ENCODE assay signal across 1 cellular context in the genomic region with DNA sequence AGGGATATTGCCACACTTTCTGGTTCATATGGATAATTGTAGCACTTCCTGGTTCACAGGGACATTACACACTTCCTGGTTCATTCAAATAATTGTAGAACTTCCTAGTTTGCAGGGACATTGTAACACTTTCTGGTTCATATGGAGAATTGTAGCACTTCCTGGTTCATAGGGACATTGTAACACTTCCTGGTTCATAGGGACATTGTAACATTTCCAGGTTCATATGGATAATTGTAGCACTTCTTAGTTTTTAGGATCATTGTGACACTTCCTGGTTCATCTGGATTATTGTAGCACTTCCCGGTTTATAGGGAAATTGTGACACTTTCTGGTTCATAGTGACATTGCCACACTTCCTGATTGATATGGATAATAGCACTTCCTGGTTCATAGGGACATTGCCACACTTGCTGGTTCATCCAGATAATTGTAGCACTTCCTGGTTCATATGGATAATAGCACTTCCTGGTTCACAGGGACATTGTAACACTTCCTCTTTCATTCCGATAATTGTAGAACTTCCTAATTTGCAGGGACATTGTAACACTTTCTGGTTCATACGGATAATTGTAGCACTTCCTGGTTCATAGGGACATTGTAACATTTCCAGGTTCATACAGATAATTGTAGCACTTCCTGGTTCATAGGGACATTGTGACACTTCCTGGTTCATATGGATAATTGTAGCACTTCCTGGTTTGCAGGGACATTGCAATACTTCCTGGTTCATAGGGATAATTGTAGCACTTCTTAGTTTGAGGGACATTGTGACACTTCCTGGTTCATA.
TF ChIP-seq lines count a peak whose summit lies in the region.

No MANE protein-coding gene starts in this region.

TF ChIP-seq in neural cell, 6 proteins besides CTCF, POLR2A, EP300 and RAD21 (continued from another document):
- TF ChIP-seq, protein P1, sequence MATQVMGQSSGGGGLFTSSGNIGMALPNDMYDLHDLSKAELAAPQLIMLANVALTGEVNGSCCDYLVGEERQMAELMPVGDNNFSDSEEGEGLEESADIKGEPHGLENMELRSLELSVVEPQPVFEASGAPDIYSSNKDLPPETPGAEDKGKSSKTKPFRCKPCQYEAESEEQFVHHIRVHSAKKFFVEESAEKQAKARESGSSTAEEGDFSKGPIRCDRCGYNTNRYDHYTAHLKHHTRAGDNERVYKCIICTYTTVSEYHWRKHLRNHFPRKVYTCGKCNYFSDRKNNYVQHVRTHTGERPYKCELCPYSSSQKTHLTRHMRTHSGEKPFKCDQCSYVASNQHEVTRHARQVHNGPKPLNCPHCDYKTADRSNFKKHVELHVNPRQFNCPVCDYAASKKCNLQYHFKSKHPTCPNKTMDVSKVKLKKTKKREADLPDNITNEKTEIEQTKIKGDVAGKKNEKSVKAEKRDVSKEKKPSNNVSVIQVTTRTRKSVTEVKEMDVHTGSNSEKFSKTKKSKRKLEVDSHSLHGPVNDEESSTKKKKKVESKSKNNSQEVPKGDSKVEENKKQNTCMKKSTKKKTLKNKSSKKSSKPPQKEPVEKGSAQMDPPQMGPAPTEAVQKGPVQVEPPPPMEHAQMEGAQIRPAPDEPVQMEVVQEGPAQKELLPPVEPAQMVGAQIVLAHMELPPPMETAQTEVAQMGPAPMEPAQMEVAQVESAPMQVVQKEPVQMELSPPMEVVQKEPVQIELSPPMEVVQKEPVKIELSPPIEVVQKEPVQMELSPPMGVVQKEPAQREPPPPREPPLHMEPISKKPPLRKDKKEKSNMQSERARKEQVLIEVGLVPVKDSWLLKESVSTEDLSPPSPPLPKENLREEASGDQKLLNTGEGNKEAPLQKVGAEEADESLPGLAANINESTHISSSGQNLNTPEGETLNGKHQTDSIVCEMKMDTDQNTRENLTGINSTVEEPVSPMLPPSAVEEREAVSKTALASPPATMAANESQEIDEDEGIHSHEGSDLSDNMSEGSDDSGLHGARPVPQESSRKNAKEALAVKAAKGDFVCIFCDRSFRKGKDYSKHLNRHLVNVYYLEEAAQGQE (IDR thresholded peaks at IDR 0.05; ENCODE audit: borderline replicate concordance) = no peak
- TF ChIP-seq EZH2 (IDR thresholded peaks at IDR 0.05; ENCODE audit: borderline replicate concordance, insufficient read depth, low read length, poor library complexity, severe bottlenecking) = no peak
